Comparison of ENCODE assay signal across 8 cellular contexts in the genomic region with DNA sequence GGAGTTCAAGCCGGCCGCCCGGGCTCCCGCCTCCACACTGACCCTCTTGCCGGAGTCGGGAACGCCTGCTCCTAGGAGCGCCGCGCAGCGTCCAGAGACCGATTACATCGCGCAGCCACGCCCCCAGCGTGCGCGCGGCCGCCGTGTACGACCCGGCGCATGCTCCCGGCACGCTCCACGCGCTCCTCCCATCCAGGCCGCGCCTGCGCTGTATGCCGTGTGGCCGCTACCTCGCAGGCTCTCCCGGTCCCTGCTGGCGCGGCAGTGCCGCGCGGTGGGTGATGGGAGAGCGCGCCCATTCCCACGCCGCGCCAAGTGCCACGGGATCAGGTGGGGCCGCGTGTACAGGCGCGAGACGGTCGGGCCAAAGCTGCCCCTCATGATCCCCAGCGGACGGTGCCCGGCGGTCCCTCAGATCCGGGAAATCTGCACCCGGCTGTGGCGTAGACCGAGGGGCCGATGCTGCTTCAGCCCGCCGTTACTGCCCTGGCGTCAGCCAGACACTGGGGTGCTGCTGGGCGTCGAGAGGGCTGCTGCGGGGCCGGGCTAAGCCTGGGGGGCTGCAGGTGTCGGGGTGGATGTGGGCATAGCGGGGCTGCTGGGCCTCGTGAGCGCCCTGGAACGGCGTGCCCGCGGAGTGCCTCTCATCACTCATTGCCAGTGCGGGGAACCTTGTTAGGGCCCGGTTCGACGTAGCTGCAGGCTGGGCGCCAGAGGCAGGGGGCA. TPM values are rescaled to one million over a fixed set of nuclear protein-coding genes. Genes with fewer than 3 reads are reported as not detected.
DNase-seq lines count a peak whose midpoint lies in the region; ATAC-seq and TF ChIP-seq lines count a peak whose summit lies in the region.

A gene with protein sequence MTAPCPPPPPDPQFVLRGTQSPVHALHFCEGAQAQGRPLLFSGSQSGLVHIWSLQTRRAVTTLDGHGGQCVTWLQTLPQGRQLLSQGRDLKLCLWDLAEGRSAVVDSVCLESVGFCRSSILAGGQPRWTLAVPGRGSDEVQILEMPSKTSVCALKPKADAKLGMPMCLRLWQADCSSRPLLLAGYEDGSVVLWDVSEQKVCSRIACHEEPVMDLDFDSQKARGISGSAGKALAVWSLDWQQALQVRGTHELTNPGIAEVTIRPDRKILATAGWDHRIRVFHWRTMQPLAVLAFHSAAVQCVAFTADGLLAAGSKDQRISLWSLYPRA (minus strand): TSS at position 97 of the 726 bp plus-strand sequence. CDS start 33,519 bp downstream, outside the sequence.
Gene RTL10 (minus strand): TSS at position 97 of the 726 bp plus-strand sequence. CDS start 2,613 bp downstream, outside the sequence.

- H3K9me3 ChIP-seq in DOHH2 (ENCODE audit: control insufficient read depth, insufficient read depth, low read length) (no peaks in the 10 kb centered on the region), KOPT-K1 (ENCODE audit: insufficient read depth, low read length, poor library complexity, severe bottlenecking) (no peaks in the 10 kb centered on the region), Panc1 (ENCODE audit: control insufficient read depth, insufficient read depth, low read depth, low read length) (no peaks in the 10 kb centered on the region), esophagus muscularis mucosa (no peaks in the 10 kb centered on the region)

- no peaks in the 10 kb centered on the region for H3K9me2 ChIP-seq in DOHH2 (replicated peaks; ENCODE audit: control insufficient read depth, low read length)

- in situ Hi-C loops in Panc1 (cut with HindIII; ENCODE audit: low pct_unique_long_range_greater_than_20kb, low sequenced_read_pairs) = no loop called here

- CTCF ChIA-PET in Panc1 (lab: Charles Lee) = interaction anchor here (0.6 kb wide), 1 partner anchor 26 kb away, joined by 3 read pairs; no protein-coding TSS in a partner anchor

- DNase-seq in Panc1 (ENCODE audit: low read depth, low spot score) = peak; percentile 67
- DNase-seq in activated T-cell treated with anti-CD3 and anti-CD28 coated beads, Interleukin-2, amount 50 U/mL, for 48 hours = peak; percentile 95 to 97
- DNase-seq in esophagus muscularis mucosa (ENCODE audit: extremely low spot score) = peak; percentile 96
- peak; percentile 97 for DNase-seq in myocyte (ENCODE audit: low read depth)
- DNase-seq in stimulated activated CD8-positive, alpha-beta memory T cell treated with anti-CD3 and anti-CD28 coated beads, Interleukin-7, amount 100 ng/mL, for 4 hours (ENCODE audit: low read depth in 2 of 2) = peak; percentile 86 to 96

- intact Hi-C loops in Panc1 (cut with micrococcal nuclease; ENCODE audit: unreplicated experiment) (no loop called here), esophagus muscularis mucosa (cut with DNase I) (loop anchor here (2.0 kb wide), 1 partner anchor 26 kb away; no protein-coding TSS in a partner anchor)

- H3K27me3 ChIP-seq in DOHH2 (ENCODE audit: control insufficient read depth, low read length) (no peaks in the 10 kb centered on the region), Panc1 (ENCODE audit: control insufficient read depth, insufficient read depth, low read length) (no peaks in the 10 kb centered on the region), esophagus muscularis mucosa (no peaks in the 10 kb centered on the region)

- peak within 1 kb of the TSS; percentile 77 for H3K27ac ChIP-seq in DOHH2 (ENCODE audit: low read depth, low read length)
- H3K27ac ChIP-seq in KOPT-K1 (ENCODE audit: low read depth, low read length, poor library complexity, severe bottlenecking) = peak within 1 kb of the TSS; percentile 98
- peak within 1 kb of the TSS; percentile 88 for H3K27ac ChIP-seq in Panc1 (ENCODE audit: low read length)
- H3K27ac ChIP-seq in esophagus muscularis mucosa (replicated peaks in 1 of 4) = peak within 1 kb of the TSS; percentile 92 to 98 (median 94)

- peaks cover 76% of the 10 kb centered on the region for H3K79me2 ChIP-seq in DOHH2 (ENCODE audit: control insufficient read depth, low read length)

- H3F3A ChIP-seq in DOHH2 (ENCODE audit: control insufficient read depth, insufficient read depth) = no peaks in the 10 kb centered on the region

- 0% methylated on average over 28 of the region's 81 CpGs for WGBS in esophagus muscularis mucosa

- POLR2A ChIA-PET in Panc1 (lab: Charles Lee) = no interaction called here

- H3K4me1 ChIP-seq in DOHH2 (ENCODE audit: control insufficient read depth, low read length) (peaks cover 31% of the 10 kb centered on the region), Panc1 (ENCODE audit: control insufficient read depth, insufficient read depth, low read length) (peaks cover 39% of the 10 kb centered on the region), esophagus muscularis mucosa (peaks cover 28 to 47% (median 35%) of the 10 kb centered on the region in 4 donors)

- H3K4me3 ChIP-seq in DOHH2 (ENCODE audit: low read length) (peak within 1 kb of the TSS; percentile 90), Panc1 (ENCODE audit: low read depth in 2 of 2, low read length in 2 of 2) (peak within 1 kb of the TSS; percentile 74 to 86), esophagus muscularis mucosa (peak within 1 kb of the TSS; percentile 73 to 91 (median 78))

- H3K36me3 ChIP-seq in DOHH2 (ENCODE audit: control insufficient read depth, low read length) = peaks cover 57% of the 10 kb centered on the region
- peaks cover 33% of the 10 kb centered on the region for H3K36me3 ChIP-seq in KOPT-K1 (ENCODE audit: insufficient read depth, low read length)
- peaks cover 11% of the 10 kb centered on the region; the same call in 1 of the 2 replicates for H3K36me3 ChIP-seq in Panc1 (ENCODE audit: control insufficient read depth, insufficient read depth, low read length)
- peaks cover 8 to 28% (median 27%) of the 10 kb centered on the region in 4 donors for H3K36me3 ChIP-seq in esophagus muscularis mucosa

- peak; percentile 80 for ATAC-seq in GM21786 (IDR thresholded peaks at IDR 0.05; ENCODE audit: unreplicated experiment)
- ATAC-seq in Panc1 = peak; percentile 93

- peak; percentile 80 for TF ChIP-seq POLR2A in esophagus muscularis mucosa (IDR thresholded peaks at IDR 0.05; ENCODE audit: low read depth)

- H3K4me2 ChIP-seq in DOHH2 (ENCODE audit: low read length) = peak within 1 kb of the TSS; percentile 86

- no TSS peak for BruUV-seq in Panc1 (replicated peaks; lab: Mats Ljungman, UMichigan)

- no peak for TF ChIP-seq EP300 in esophagus muscularis mucosa (IDR thresholded peaks at IDR 0.05)

- H4K20me1 ChIP-seq in DOHH2 (ENCODE audit: control insufficient read depth, insufficient read depth, low read depth, low read length) = peaks cover 18% of the 10 kb centered on the region

- TF ChIP-seq CTCF in DOHH2 (IDR thresholded peaks at IDR 0.05; ENCODE audit: low read depth, low read length, poor library complexity, severe bottlenecking) = no peak
- TF ChIP-seq CTCF in Panc1 (IDR thresholded peaks at IDR 0.05) = no peak
- peak in 1 of 3 experiments; percentile 18 for TF ChIP-seq CTCF in esophagus muscularis mucosa (IDR thresholded peaks at IDR 0.05)

RNA-seq across cellular contexts. Expression of the first gene that starts in this region (rescaled TPM):
- total RNA-seq in Panc1 (2021; ENCODE audit: unreplicated experiment) = 12.2 TPM
- polyA plus RNA-seq in Panc1 (2012; ENCODE audit: insufficient read length) = 10.2 TPM
- 1 to 10 TPM; 4.6 to 8.7 (median 6.8) TPM for total RNA-seq in esophagus muscularis mucosa
- total RNA-seq in myocyte = 6.9 and 9.0 TPM in 2 replicates
- polyA plus RNA-seq in myocyte (2012) = 8.2 TPM

RNA-seq across cellular contexts. Expression of gene RTL10, which starts in this region (rescaled TPM):
- total RNA-seq in Panc1 (2021; ENCODE audit: unreplicated experiment) = 26.7 TPM
- polyA plus RNA-seq in Panc1 (2012; ENCODE audit: insufficient read length) = 22.5 TPM
- total RNA-seq in esophagus muscularis mucosa = 10 to 100 TPM in 2 of 4 donors, 1 to 10 TPM in 2; 5.6 to 14.8 (median 11.1) TPM
- total RNA-seq in myocyte = 14.5 and 15.9 TPM in 2 replicates
- 21.1 TPM for polyA plus RNA-seq in myocyte (2012)

Comparison
In these comparisons a context has a peak if more than half of its experiments do, and no peak if none do; other contexts are left out.
1. Peak in every context shown above with its lines: DNase-seq, ATAC-seq, H3K4me3 ChIP-seq and H3K27ac ChIP-seq.